ENCODE assay signal across 8 cellular contexts in genomic region chr3:197627160-197627771, GRCh38.
DNase-seq lines count a peak whose midpoint lies in the region; ATAC-seq and TF ChIP-seq lines count a peak whose summit lies in the region.
"Not testable (repeated sequence)": the region's sequence is repeated elsewhere in the genome, so short reads cannot be mapped to it uniquely, and the experiment has no call there.

No MANE protein-coding gene starts in this region.

- not testable (repeated sequence) for H3K4me1 ChIP-seq in BE2C; lower lobe of right lung; skeletal muscle satellite cell (ENCODE audit: control insufficient read depth, insufficient read depth, low read length)

- H3K4me3 ChIP-seq in BE2C (ENCODE audit: low read depth, low read length), result peak overlapping the region; percentile 69
- H3K4me3 ChIP-seq in MG63, result peak overlapping the region; percentile 64
- peak overlapping the region; percentile 67 for H3K4me3 ChIP-seq in lower lobe of right lung
- peak overlapping the region; percentile 78 for H3K4me3 ChIP-seq in skeletal muscle satellite cell (ENCODE audit: low read length)

- not testable (repeated sequence) for H3K9me3 ChIP-seq in BE2C; MG63; lower lobe of right lung; skeletal muscle satellite cell (replicated peaks; ENCODE audit: low read length)

- H3K9ac ChIP-seq in skeletal muscle satellite cell (ENCODE audit: low read depth, low read length), result peak overlapping the region; percentile 88

- peak overlapping the region; percentile 47 for H3K4me2 ChIP-seq in skeletal muscle satellite cell (ENCODE audit: low read length)

- not testable (repeated sequence) for H3K36me3 ChIP-seq in BE2C; MG63; lower lobe of right lung; skeletal muscle satellite cell (ENCODE audit: insufficient read depth, low read length)

- ATAC-seq in GM19438 (IDR thresholded peaks at IDR 0.05; ENCODE audit: low read depth, unreplicated experiment) (peak; percentile 28), HG02938 (IDR thresholded peaks at IDR 0.05; ENCODE audit: unreplicated experiment) (peak; percentile 39), esophagus mucosa (peak; percentile 76), lower lobe of right lung (peak; percentile 93)

- TF ChIP-seq CTCF in BE2C (IDR thresholded peaks at IDR 0.05; ENCODE audit: low read depth, low read length); lower lobe of right lung (IDR thresholded peaks at IDR 0.05): not testable (repeated sequence)

- H3K27me3 ChIP-seq in BE2C; MG63; lower lobe of right lung (ENCODE audit: low read depth); skeletal muscle satellite cell (ENCODE audit: control insufficient read depth, insufficient read depth, low read length): not testable (repeated sequence)

- peak overlapping the region; percentile 83 for H3K27ac ChIP-seq in lower lobe of right lung

- intact Hi-C loops in lower lobe of right lung (cut with DNase I), result not testable (repeated sequence)

- DNase-seq in BE2C, lower lobe of right lung: not testable (repeated sequence)
- peak; percentile 42 for DNase-seq in MG63
- peak; percentile 9 for DNase-seq in activated naive CD4-positive, alpha-beta T cell treated with Interleukin-2 at 50 U/mL for 16 hours

Comparison
In these comparisons a context has a peak if more than half of its experiments do, and no peak if none do; other contexts are left out.
1. ATAC-seq: peak in every context shown above with its lines; median percentile 93 in lower lobe of right lung; 76 in esophagus mucosa; 39 in HG02938; 28 in GM19438.